In the genomic region with DNA sequence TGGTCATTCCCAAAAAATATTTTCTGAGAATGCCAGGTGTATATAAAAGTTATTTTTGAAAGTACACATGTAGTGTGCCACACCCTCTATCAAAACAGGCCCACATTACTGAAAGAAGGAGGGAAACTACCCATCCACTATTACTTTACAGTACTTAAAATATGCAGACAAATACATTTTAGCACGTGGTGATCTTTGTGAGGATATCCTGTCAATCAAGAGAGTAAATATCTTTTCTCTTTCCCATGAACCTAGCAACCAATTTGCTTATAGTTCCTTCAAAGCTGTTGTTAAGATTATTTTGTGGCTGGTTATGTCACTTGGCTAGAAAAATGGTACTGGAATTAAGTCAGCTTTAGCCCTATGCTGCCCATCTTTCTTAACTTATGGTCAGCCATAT, we compare ENCODE assay signal across 22 cellular contexts.
"Had no signal": no experiment of that assay in that cellular context is flagged by ENCODE, and none has a peak within 500 bp of the region (broad histone marks: within the 10 kb centered on the region; RNA-seq: fewer than 3 reads in every experiment).

No MANE protein-coding gene starts in this region.

- H3K4me2 ChIP-seq: smooth muscle cell had no signal

- H3K36me3 ChIP-seq: lower lobe of right lung, prostate gland, right atrium auricular region, thoracic aorta, tibial nerve, upper lobe of left lung had no signal

- H3K9me3 Mint-ChIP-seq: mesothelial cell of epicardium; nephron; stimulated activated effector memory CD8-positive, alpha-beta T cell treated with anti-CD3 and anti-CD28 coated beads, Interleukin-12 subunit alpha, Interleukin-12 subunit beta, amount 100 ng/mL, for 72 hours had no signal

- ATAC-seq: left ventricle myocardium superior; lower lobe of right lung; mucosa of descending colon; naive thymus-derived CD4-positive, alpha-beta T cell; sciatic nerve; stimulated activated effector memory CD8-positive, alpha-beta T cell treated with anti-CD3 and anti-CD28 coated beads, Interleukin-12 subunit alpha, Interleukin-12 subunit beta, amount 100 ng/mL, for 72 hours; stimulated activated naive CD8-positive, alpha-beta T cell treated with anti-CD3 and anti-CD28 coated beads, Interleukin-15, Interleukin-2, amounts not matched to agents 100 U/mL and 50 U/mL, for 24 hours had no signal

- H3K4me1 ChIP-seq: prostate gland had no signal

- H3K4me3 Mint-ChIP-seq: mesothelial cell of epicardium; naive thymus-derived CD4-positive, alpha-beta T cell; nephron; stimulated activated effector memory CD8-positive, alpha-beta T cell treated with anti-CD3 and anti-CD28 coated beads, Interleukin-12 subunit alpha, Interleukin-12 subunit beta, amount 100 ng/mL, for 72 hours had no signal

- H3K27ac ChIP-seq: dorsolateral prefrontal cortex, lower lobe of right lung, prostate gland, right atrium auricular region, thoracic aorta, tibial nerve, upper lobe of left lung had no signal

- H3K27ac Mint-ChIP-seq: mesothelial cell of epicardium; naive thymus-derived CD4-positive, alpha-beta T cell; nephron; stimulated activated effector memory CD8-positive, alpha-beta T cell treated with anti-CD3 and anti-CD28 coated beads, Interleukin-12 subunit alpha, Interleukin-12 subunit beta, amount 100 ng/mL, for 72 hours had no signal

- H3K27me3 ChIP-seq: dorsolateral prefrontal cortex, right atrium auricular region, tibial nerve, upper lobe of left lung had no signal

- H3K9me3 ChIP-seq: lower lobe of right lung, mucosa of descending colon, prostate gland, right atrium auricular region, thoracic aorta, tibial nerve, upper lobe of left lung had no signal

- DNase-seq: dorsolateral prefrontal cortex; effector CD4-positive, alpha-beta T cell; head of caudate nucleus; left ventricle myocardium superior; lower lobe of right lung; mucosa of descending colon; naive thymus-derived CD4-positive, alpha-beta T cell; nucleus accumbens; stimulated activated CD4-positive, alpha-beta T cell treated with anti-CD3 and anti-CD28 coated beads, Interleukin-12 subunit alpha, Interleukin-12 subunit beta, amount 100 ng/mL, for 4 hours; stimulated activated CD4-positive, alpha-beta T cell treated with anti-CD3 and anti-CD28 coated beads, Interleukin-1b, Interleukin-23, amount 100 ng/mL, for 48 hours; stimulated activated CD4-positive, alpha-beta T cell treated with anti-CD3 and anti-CD28 coated beads, Interleukin-4, amount 100 ng/mL, for 1 hour; stimulated activated naive CD8-positive, alpha-beta T cell treated with anti-CD3 and anti-CD28 coated beads, Interleukin-15, Interleukin-2, amounts not matched to agents 100 U/mL and 50 U/mL, for 24 hours; upper lobe of left lung had no signal

- H3K4me3 ChIP-seq: dorsolateral prefrontal cortex, lower lobe of right lung, mucosa of descending colon, prostate gland, right atrium auricular region, smooth muscle cell, thoracic aorta, tibial nerve, upper lobe of left lung had no signal

- H3K4me1 Mint-ChIP-seq: naive thymus-derived CD4-positive, alpha-beta T cell; stimulated activated effector memory CD8-positive, alpha-beta T cell treated with anti-CD3 and anti-CD28 coated beads, Interleukin-12 subunit alpha, Interleukin-12 subunit beta, amount 100 ng/mL, for 72 hours had no signal

- H3K36me3 Mint-ChIP-seq: mesothelial cell of epicardium; stimulated activated effector memory CD8-positive, alpha-beta T cell treated with anti-CD3 and anti-CD28 coated beads, Interleukin-12 subunit alpha, Interleukin-12 subunit beta, amount 100 ng/mL, for 72 hours had no signal

- H3K27me3 Mint-ChIP-seq: naive thymus-derived CD4-positive, alpha-beta T cell had no signal
